9 cellular contexts compared by ENCODE assay signal in genomic region chr12:112977641-112978040, GRCh38. TPM values are rescaled to one million over a fixed set of nuclear protein-coding genes. Genes with fewer than 3 reads are reported as not detected.
DNase-seq lines count a peak whose midpoint lies in the region; ATAC-seq and TF ChIP-seq lines count a peak whose summit lies in the region.
"Had no signal": no experiment of that assay in that cellular context is flagged by ENCODE, and none has a peak within 500 bp of the region (broad histone marks: within the 10 kb centered on the region; RNA-seq: fewer than 3 reads in every experiment).

No MANE protein-coding gene starts in this region.

- WGBS in right lobe of liver (ENCODE audit: insufficient coverage, low coverage, low lambda C conversion rate, missing lambda C conversion rate), result 30% methylated on average over 2 of the region's 8 CpGs

- peak overlapping the region; percentile 58 to 71 (median 68) for H3K27ac ChIP-seq in right lobe of liver
- H3K27ac ChIP-seq in tibial artery, result peak overlapping the region; percentile 29 to 66

- H3K27ac Mint-ChIP-seq in activated T-cell treated with anti-CD3 and anti-CD28 coated beads, Interleukin-2, amount 50 U/mL, for 24 hours, result peak overlapping the region; percentile 99
- peak overlapping the region; percentile 94 for H3K27ac Mint-ChIP-seq in activated naive CD8-positive, alpha-beta T cell treated with anti-CD3 and anti-CD28 coated beads, Interleukin-2, amount 50 U/mL, for 24 hours

- H3K27me3 ChIP-seq in right lobe of liver (no peaks in the 10 kb centered on the region), tibial artery (no peaks in the 10 kb centered on the region)

- no peak for ATAC-seq in activated naive CD8-positive, alpha-beta T cell treated with anti-CD3 and anti-CD28 coated beads, Interleukin-2, amount 50 U/mL, for 24 hours
- ATAC-seq in right lobe of liver (peak in 3 of 4 donors; percentile 3 to 13 (median 7)), HG03342 (IDR thresholded peaks at IDR 0.05; ENCODE audit: unreplicated experiment) (no peak), HG03439 (IDR thresholded peaks at IDR 0.05; ENCODE audit: unreplicated experiment) (no peak)

- H3K27me3 Mint-ChIP-seq in activated T-cell treated with anti-CD3 and anti-CD28 coated beads, Interleukin-2, amount 50 U/mL, for 24 hours, result no peaks in the 10 kb centered on the region
- H3K27me3 Mint-ChIP-seq in activated naive CD8-positive, alpha-beta T cell treated with anti-CD3 and anti-CD28 coated beads, Interleukin-2, amount 50 U/mL, for 24 hours, result no peaks in the 10 kb centered on the region

- peaks cover 14% of the 10 kb centered on the region for H3K9me3 Mint-ChIP-seq in activated T-cell treated with anti-CD3 and anti-CD28 coated beads, Interleukin-2, amount 50 U/mL, for 24 hours
- peaks cover 6% of the 10 kb centered on the region for H3K9me3 Mint-ChIP-seq in activated naive CD8-positive, alpha-beta T cell treated with anti-CD3 and anti-CD28 coated beads, Interleukin-2, amount 50 U/mL, for 24 hours

- H3K4me1 ChIP-seq in right lobe of liver, result peaks cover 0 to 5% (median 0%) of the 10 kb centered on the region in 4 donors
- H3K4me1 ChIP-seq in tibial artery, result peaks cover 0 to 21% (median 5%) of the 10 kb centered on the region in 4 donors

- H3K36me3 Mint-ChIP-seq in activated T-cell treated with anti-CD3 and anti-CD28 coated beads, Interleukin-2, amount 50 U/mL, for 24 hours (ENCODE audit: low read depth), result peaks cover 33% of the 10 kb centered on the region
- H3K36me3 Mint-ChIP-seq in activated naive CD8-positive, alpha-beta T cell treated with anti-CD3 and anti-CD28 coated beads, Interleukin-2, amount 50 U/mL, for 24 hours (ENCODE audit: low read depth), result peaks cover 21% of the 10 kb centered on the region

- peaks cover 45% of the 10 kb centered on the region for H3K4me1 Mint-ChIP-seq in activated T-cell treated with anti-CD3 and anti-CD28 coated beads, Interleukin-2, amount 50 U/mL, for 24 hours (ENCODE audit: low read depth)
- H3K4me1 Mint-ChIP-seq in activated naive CD8-positive, alpha-beta T cell treated with anti-CD3 and anti-CD28 coated beads, Interleukin-2, amount 50 U/mL, for 24 hours, result peaks cover 32% of the 10 kb centered on the region

- intact Hi-C loops in right lobe of liver (cut with DNase I) (no loop called here), tibial artery (cut with DNase I; ENCODE audit: low total_unique reads) (no loop called here)

- H3K4me3 Mint-ChIP-seq in activated T-cell treated with anti-CD3 and anti-CD28 coated beads, Interleukin-2, amount 50 U/mL, for 24 hours, result peak overlapping the region; percentile 98
- peak overlapping the region; percentile 83 for H3K4me3 Mint-ChIP-seq in activated naive CD8-positive, alpha-beta T cell treated with anti-CD3 and anti-CD28 coated beads, Interleukin-2, amount 50 U/mL, for 24 hours

- no peaks in the 10 kb centered on the region for H3K36me3 ChIP-seq in right lobe of liver
- no peaks in the 10 kb centered on the region for H3K36me3 ChIP-seq in tibial artery

- H3K9me3 ChIP-seq in right lobe of liver, result no peaks in the 10 kb centered on the region
- peaks cover 0 to 7% (median 0%) of the 10 kb centered on the region in 3 donors for H3K9me3 ChIP-seq in tibial artery

- DNase-seq in activated T-cell treated with anti-CD3 and anti-CD28 coated beads, Interleukin-2, amount 50 U/mL, for 24 hours, result no peak
- no peak for DNase-seq in activated T-cell treated with anti-CD3 and anti-CD28 coated beads, Interleukin-2, amount 50 U/mL, for 48 hours
- no peak for DNase-seq in activated naive CD8-positive, alpha-beta T cell treated with anti-CD3 and anti-CD28 coated beads, Interleukin-2, amount 50 U/mL, for 24 hours
- DNase-seq in right lobe of liver, result no peak
- DNase-seq in tibial artery, result no peak
- DNase-seq in NCI-H524 treated with DMSO at 0.1 percent for 48 hours (lab: John Stamatoyannopoulos, UW), result no peak
- DNase-seq: NCI-H510A treated with DMSO at 0.1 percent for 48 hours had no signal

- TF ChIP-seq POLR2A in right lobe of liver (IDR thresholded peaks at IDR 0.05), result no peak

- peak overlapping the region in 2 of 3 donors; percentile 52 to 53 for H3K4me3 ChIP-seq in right lobe of liver
- H3K4me3 ChIP-seq in tibial artery, result peak overlapping the region; percentile 44 to 45

- TF ChIP-seq CTCF in right lobe of liver (IDR thresholded peaks at IDR 0.05), result no peak
- TF ChIP-seq CTCF in tibial artery (IDR thresholded peaks at IDR 0.05), result no peak

RNA-seq across cellular contexts. Expression of gene OAS2, which starts 0.7 kb away (rescaled TPM):
- 10 to 100 TPM in 1 of 6 experiments, 1 to 10 TPM in 5; 5.2 to 13.4 (median 7.1) TPM for total RNA-seq in right lobe of liver

RNA-seq across cellular contexts. Expression of gene OAS3, which starts 39.4 kb away (rescaled TPM):
- total RNA-seq in right lobe of liver, result 10 to 100 TPM in 1 of 6 experiments, 1 to 10 TPM in 5; 4.4 to 10.2 (median 7.2) TPM

Comparison
In these comparisons a context has a peak if more than half of its experiments do, and no peak if none do; other contexts are left out.
1. ATAC-seq: peak in right lobe of liver (3 of 4); none in activated naive CD8-positive, alpha-beta T cell treated with anti-CD3 and anti-CD28 coated beads, Interleukin-2, amount 50 U/mL, for 24 hours (single experiment), HG03342 (single experiment) and HG03439 (single experiment).